ENCODE assay signal across 26 cellular contexts in genomic region chr22:49083607-49084006, GRCh38.
"Had no signal": no experiment of that assay in that cellular context is flagged by ENCODE, and none has a peak within 500 bp of the region (broad histone marks: within the 10 kb centered on the region; RNA-seq: fewer than 3 reads in every experiment).

No MANE protein-coding gene starts in this region.

- H3K4me1 ChIP-seq: heart right ventricle, left lung, lower lobe of right lung, parathyroid adenoma, spleen, tibial artery, uterus had no signal

- H3K4me3 ChIP-seq: heart right ventricle, hepatocyte, left lung, lower lobe of right lung, spleen, suprapubic skin, thoracic aorta, tibial artery, uterus had no signal

- H3K9me3 Mint-ChIP-seq: naive B cell; natural killer cell; nephron progenitor cell; stimulated activated effector memory CD8-positive, alpha-beta T cell treated with anti-CD3 and anti-CD28 coated beads, Interleukin-12 subunit alpha, Interleukin-12 subunit beta, amount 100 ng/mL, for 72 hours; stimulated activated naive CD8-positive, alpha-beta T cell treated with anti-CD3 and anti-CD28 coated beads, Interleukin-15, Interleukin-2, amounts not matched to agents 100 ng/mL and 50 ng/mL, for 24 hours had no signal

- H3K9ac ChIP-seq: parathyroid adenoma had no signal

- H3K4me3 Mint-ChIP-seq: natural killer cell; nephron progenitor cell; stimulated activated effector memory CD8-positive, alpha-beta T cell treated with anti-CD3 and anti-CD28 coated beads, Interleukin-12 subunit alpha, Interleukin-12 subunit beta, amount 100 ng/mL, for 72 hours; stimulated activated naive CD8-positive, alpha-beta T cell treated with anti-CD3 and anti-CD28 coated beads, Interleukin-15, Interleukin-2, amounts not matched to agents 100 ng/mL and 50 ng/mL, for 24 hours had no signal

- DNase-seq: heart right ventricle; left colon; left lung; lower lobe of right lung; mammary epithelial cell; mesenchymal stem cell; naive B cell; natural killer cell; nephron progenitor cell; nucleus accumbens; right cardiac atrium; small intestine; spleen; stimulated activated CD4-positive, alpha-beta T cell treated with anti-CD3 and anti-CD28 coated beads, Interleukin-4, amount 100 ng/mL, for 24 hours; stimulated activated naive CD4-positive, alpha-beta T cell; trophoblast cell; uterus had no signal

- H3K36me3 ChIP-seq: heart right ventricle, left lung, lower lobe of right lung, spleen, suprapubic skin, thoracic aorta, tibial artery, uterus had no signal

- H3K27me3 Mint-ChIP-seq: naive B cell; stimulated activated naive CD8-positive, alpha-beta T cell treated with anti-CD3 and anti-CD28 coated beads, Interleukin-15, Interleukin-2, amounts not matched to agents 100 ng/mL and 50 ng/mL, for 24 hours had no signal

- H3K27ac Mint-ChIP-seq: naive B cell; natural killer cell; nephron progenitor cell; progenitor cell of endocrine pancreas; stimulated activated effector memory CD8-positive, alpha-beta T cell treated with anti-CD3 and anti-CD28 coated beads, Interleukin-12 subunit alpha, Interleukin-12 subunit beta, amount 100 ng/mL, for 72 hours; stimulated activated naive CD8-positive, alpha-beta T cell treated with anti-CD3 and anti-CD28 coated beads, Interleukin-15, Interleukin-2, amounts not matched to agents 100 ng/mL and 50 ng/mL, for 24 hours had no signal

- H3K27ac ChIP-seq: heart right ventricle, hepatocyte, left lung, lower lobe of right lung, parathyroid adenoma, spleen, suprapubic skin, thoracic aorta, tibial artery, uterus had no signal

- H3K9me3 ChIP-seq: heart right ventricle, left lung, lower lobe of right lung, spleen, suprapubic skin, thoracic aorta, tibial artery, uterus had no signal

- H3K4me1 Mint-ChIP-seq: naive B cell; natural killer cell; stimulated activated effector memory CD8-positive, alpha-beta T cell treated with anti-CD3 and anti-CD28 coated beads, Interleukin-12 subunit alpha, Interleukin-12 subunit beta, amount 100 ng/mL, for 72 hours had no signal

- H3K27me3 ChIP-seq: hepatocyte, uterus had no signal

- H3K36me3 Mint-ChIP-seq: naive B cell; natural killer cell; stimulated activated effector memory CD8-positive, alpha-beta T cell treated with anti-CD3 and anti-CD28 coated beads, Interleukin-12 subunit alpha, Interleukin-12 subunit beta, amount 100 ng/mL, for 72 hours had no signal

- H3K4me2 ChIP-seq: hepatocyte had no signal

- H2AFZ ChIP-seq: hepatocyte, parathyroid adenoma had no signal

- ATAC-seq: heart right ventricle; left colon; left lung; lower lobe of right lung; natural killer cell; right cardiac atrium; sciatic nerve; stimulated activated effector memory CD8-positive, alpha-beta T cell treated with anti-CD3 and anti-CD28 coated beads, Interleukin-12 subunit alpha, Interleukin-12 subunit beta, amount 100 ng/mL, for 72 hours had no signal
